ENCODE assay signal across 2 cellular contexts in genomic region chr5:163467682-163468081, GRCh38.
A peak's percentile ranks its signal among the peaks of the same experiment; 100 is the strongest.
TF ChIP-seq lines count a peak whose summit lies in the region.

No MANE protein-coding gene starts in this region.

TF ChIP-seq in SK-N-SH, 30 proteins besides CTCF, POLR2A, EP300 and RAD21:
- peak; percentile 12; the same call in 1 of the 2 replicates for TF ChIP-seq RCOR1 (IDR thresholded peaks at IDR 0.05; ENCODE audit: low read length)
- TF ChIP-seq TEAD4 (IDR thresholded peaks at IDR 0.05; ENCODE audit: borderline replicate concordance, insufficient read depth) = no peak
- peak; percentile 59 for TF ChIP-seq GATA2 (CRISPR knock-in tag; IDR thresholded peaks at IDR 0.05)
TF ChIP-seq in SK-N-SH: peak in this region for 2.

TF ChIP-seq in HEK293T, 16 proteins besides CTCF, POLR2A, EP300 and RAD21:
- TF ChIP-seq ZNF384 (IDR thresholded peaks at IDR 0.05) = no peak
- TF ChIP-seq FOXK2 (IDR thresholded peaks at IDR 0.05) = no peak
- TF ChIP-seq PKNOX1 (IDR thresholded peaks at IDR 0.05) = no peak
- no peak for TF ChIP-seq LEF1 (IDR thresholded peaks at IDR 0.05; ENCODE audit: borderline replicate concordance)
- no peak for TF ChIP-seq ARNT (IDR thresholded peaks at IDR 0.05)
- TF ChIP-seq FOXA1 (IDR thresholded peaks at IDR 0.05) = no peak
- TF ChIP-seq ELF4 (IDR thresholded peaks at IDR 0.05) = no peak
- TF ChIP-seq SUZ12 (IDR thresholded peaks at IDR 0.05) = no peak
- no peak for TF ChIP-seq FOXM1 (IDR thresholded peaks at IDR 0.05; ENCODE audit: borderline replicate concordance)
